Comparison of ENCODE assay signal across 28 cellular contexts in the genomic region with DNA sequence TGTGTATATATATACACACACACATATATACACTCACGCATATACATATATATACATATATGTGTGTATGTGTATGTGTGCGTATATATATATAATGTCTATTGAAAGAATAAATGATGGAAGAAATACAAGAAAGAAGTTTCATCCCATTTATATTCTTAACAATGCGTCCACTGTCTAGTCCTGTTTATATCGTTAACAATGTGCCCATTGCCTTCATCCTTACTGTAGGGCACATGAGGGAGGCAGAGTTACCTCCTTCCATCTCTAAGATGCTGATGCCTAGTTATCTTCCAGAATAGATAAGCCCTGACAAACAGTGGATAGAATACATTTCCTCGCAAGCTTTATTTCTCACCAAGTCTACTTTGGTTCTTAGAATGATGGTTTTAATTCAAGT.
"Had no signal": no experiment of that assay in that cellular context is flagged by ENCODE, and none has a peak within 500 bp of the region (broad histone marks: within the 10 kb centered on the region; RNA-seq: fewer than 3 reads in every experiment).

No MANE protein-coding gene starts in this region.

- ATAC-seq: left colon; left lung; lower lobe of right lung; natural killer cell; right lobe of liver; stimulated activated memory B cell treated with anti-CD40 and anti-IgM and Interleukin-4, amounts not matched to agents 10 μg/mL and 1 μg/mL and 100 μg/mL, for 72 hours; stimulated activated naive CD8-positive, alpha-beta T cell treated with anti-CD3 and anti-CD28 coated beads, Interleukin-15, amount 100 ng/mL, for 72 hours; upper lobe of right lung had no signal

- DNase-seq: hippocampal formation; kidney; left colon; left lung; lower lobe of right lung; mammary epithelial cell; mesendoderm; naive B cell; natural killer cell; nephron progenitor cell; occipital lobe; right lobe of liver; stimulated activated CD4-positive, alpha-beta T cell treated with anti-CD3 and anti-CD28 coated beads, Interleukin-1b, Interleukin-23, amount 100 ng/mL, for 48 hours; stimulated activated CD4-positive, alpha-beta T cell treated with anti-CD3 and anti-CD28 coated beads, Interleukin-2, amount 100 ng/mL, for 48 hours; stimulated activated CD4-positive, alpha-beta T cell treated with anti-CD3 and anti-CD28 coated beads, Interleukin-4, amount 100 ng/mL, for 4 hours; stimulated activated CD8-positive, alpha-beta memory T cell treated with anti-CD3 and anti-CD28 coated beads, Interleukin-4, amount 100 ng/mL, for 48 hours; stimulated activated naive CD4-positive, alpha-beta T cell treated with Interleukin-2 at 50 U/mL for 16 hours; stimulated activated naive CD8-positive, alpha-beta T cell treated with anti-CD3 and anti-CD28 coated beads, Interleukin-15, amount 100 ng/mL, for 72 hours; tibial artery; trophoblast cell; upper lobe of right lung had no signal

- H3K27ac ChIP-seq: left lung, lower lobe of right lung, neural progenitor cell, neutrophil, parathyroid adenoma, right atrium auricular region, right lobe of liver, suprapubic skin, thoracic aorta, tibial artery, upper lobe of right lung had no signal
